ENCODE assay signal across 1 cellular context in genomic region chr6:158011478-158011920, GRCh38.
TF ChIP-seq lines count a peak whose summit lies in the region.

No MANE protein-coding gene starts in this region.

TF ChIP-seq in HepG2, 621 proteins besides CTCF, POLR2A, EP300 and RAD21 (continued from another document and continues in another):
- TF ChIP-seq MZF1 (CRISPR knock-in tag; IDR thresholded peaks at IDR 0.05; ENCODE audit: borderline replicate concordance), result no peak; the same call in 1 of the 2 replicates
- no peak; the same call in 1 of the 2 replicates for TF ChIP-seq ZNF230 (CRISPR knock-in tag; IDR thresholded peaks at IDR 0.05)
- TF ChIP-seq MLXIP (CRISPR knock-in tag; IDR thresholded peaks at IDR 0.05; ENCODE audit: borderline replicate concordance), result no peak
- TF ChIP-seq ZHX2 (IDR thresholded peaks at IDR 0.05; ENCODE audit: low read depth), result no peak
- no peak for TF ChIP-seq ZHX2 (CRISPR knock-in tag; IDR thresholded peaks at IDR 0.05; ENCODE audit: borderline replicate concordance)
- TF ChIP-seq SIX4 (CRISPR knock-in tag; IDR thresholded peaks at IDR 0.05), result peak; percentile 90
- peak; percentile 95 for TF ChIP-seq MIXL1 (CRISPR knock-in tag; IDR thresholded peaks at IDR 0.05)
- TF ChIP-seq CERS6 (CRISPR knock-in tag; IDR thresholded peaks at IDR 0.05), result no peak
- TF ChIP-seq TBL1XR1 (IDR thresholded peaks at IDR 0.05; ENCODE audit: borderline replicate concordance, low read length, partially characterized antibody), result peak; percentile 85
- TF ChIP-seq CEBPB (IDR thresholded peaks at IDR 0.05; ENCODE audit: borderline replicate concordance, low read depth, low read length), result peak; percentile 95
- no peak for TF ChIP-seq FOSL1 (CRISPR knock-in tag; IDR thresholded peaks at IDR 0.05; ENCODE audit: borderline replicate concordance)
- peak; percentile 97 for TF ChIP-seq ZSCAN29 (CRISPR knock-in tag; conservative IDR thresholded peaks at IDR 0.05)
- TF ChIP-seq ZNF10 (CRISPR knock-in tag; IDR thresholded peaks at IDR 0.05; ENCODE audit: borderline replicate concordance, low read depth), result no peak
- TF ChIP-seq MED8 (CRISPR knock-in tag; IDR thresholded peaks at IDR 0.05; ENCODE audit: insufficient replicate concordance), result peak; percentile 99
- 0 out of 2 replicates have a peak, but pooled peaks have one; percentile 62 for TF ChIP-seq ZNF720 (CRISPR knock-in tag; IDR thresholded peaks at IDR 0.05)
- TF ChIP-seq ZNF569 (CRISPR knock-in tag; IDR thresholded peaks at IDR 0.05; ENCODE audit: borderline replicate concordance), result no peak; the same call in 1 of the 2 replicates
- TF ChIP-seq ZNF710 (CRISPR knock-in tag; IDR thresholded peaks at IDR 0.05; ENCODE audit: borderline replicate concordance), result peak; percentile 96
- TF ChIP-seq BCL3 (CRISPR knock-in tag; IDR thresholded peaks at IDR 0.05), result no peak
- TF ChIP-seq NONO (IDR thresholded peaks at IDR 0.05), result no peak
- TF ChIP-seq NONO (CRISPR knock-in tag; conservative IDR thresholded peaks at IDR 0.05), result peak; percentile 90
- TF ChIP-seq KDM1A (CRISPR knock-in tag; IDR thresholded peaks at IDR 0.05), result no peak
- TF ChIP-seq NFE2L2 (IDR thresholded peaks at IDR 0.05; ENCODE audit: low read length), result no peak
- no peak for TF ChIP-seq ZNF354B (CRISPR knock-in tag; IDR thresholded peaks at IDR 0.05)
- TF ChIP-seq HNRNPH1 (optimal IDR thresholded peaks at IDR 0.05; ENCODE audit: low read depth, low read length), result no peak
- peak; percentile 80; the same call in 1 of the 2 replicates for TF ChIP-seq KLF6 (CRISPR knock-in tag; IDR thresholded peaks at IDR 0.05)
- peak; percentile 90; the same call in 1 of the 2 replicates for TF ChIP-seq ZNF724P (CRISPR knock-in tag; IDR thresholded peaks at IDR 0.05; ENCODE audit: borderline replicate concordance)
- no peak for TF ChIP-seq ZNF83 (CRISPR knock-in tag; IDR thresholded peaks at IDR 0.05; ENCODE audit: borderline replicate concordance)
- no peak for TF ChIP-seq THYN1 (CRISPR knock-in tag; IDR thresholded peaks at IDR 0.05; ENCODE audit: borderline replicate concordance, low read depth)
- 0 out of 2 replicates have a peak, but pooled peaks have one; percentile 51 for TF ChIP-seq KMT2B (CRISPR knock-in tag; IDR thresholded peaks at IDR 0.05)
- TF ChIP-seq ZNF510 (CRISPR knock-in tag; IDR thresholded peaks at IDR 0.05; ENCODE audit: low read depth), result peak; percentile 94; the same call in 1 of the 2 replicates
- TF ChIP-seq RORA (CRISPR knock-in tag; IDR thresholded peaks at IDR 0.05), result no peak; the same call in 1 of the 2 replicates
- TF ChIP-seq SMC3 (IDR thresholded peaks at IDR 0.05; ENCODE audit: low read length), result peak; percentile 57
- no peak for TF ChIP-seq SRSF1 (optimal IDR thresholded peaks at IDR 0.05; ENCODE audit: low read depth, low read length)
- peak; percentile 80; the same call in 1 of the 2 replicates for TF ChIP-seq GATA4 (IDR thresholded peaks at IDR 0.05; ENCODE audit: borderline replicate concordance, low read depth)
- TF ChIP-seq FOXC1 (CRISPR knock-in tag; IDR thresholded peaks at IDR 0.05; ENCODE audit: borderline replicate concordance), result peak; percentile 23; the same call in 1 of the 2 replicates
- TF ChIP-seq ZFAT (CRISPR knock-in tag; conservative IDR thresholded peaks at IDR 0.05), result no peak
- TF ChIP-seq ZNF430 (CRISPR knock-in tag; IDR thresholded peaks at IDR 0.05), result no peak
- peak; percentile 84 for TF ChIP-seq HNF1A (IDR thresholded peaks at IDR 0.05; ENCODE audit: low read depth)
- peak; percentile 92 for TF ChIP-seq HNF1A (CRISPR knock-in tag; IDR thresholded peaks at IDR 0.05; ENCODE audit: borderline replicate concordance)
- no peak for TF ChIP-seq NPAS2 (CRISPR knock-in tag; IDR thresholded peaks at IDR 0.05; ENCODE audit: borderline replicate concordance)
- peak; percentile 100 for TF ChIP-seq FOXP4 (CRISPR knock-in tag; IDR thresholded peaks at IDR 0.05)
- TF ChIP-seq ZNF556 (CRISPR knock-in tag; IDR thresholded peaks at IDR 0.05; ENCODE audit: borderline replicate concordance), result peak; percentile 88; the same call in 1 of the 2 replicates
